13 cellular contexts compared by ENCODE assay signal in genomic region chr2:73628493-73628892, GRCh38. TPM values are rescaled to one million over a fixed set of nuclear protein-coding genes. Genes with fewer than 3 reads are reported as not detected.
DNase-seq lines count a peak whose midpoint lies in the region; ATAC-seq, FAIRE-seq and TF ChIP-seq lines count a peak whose summit lies in the region.
"Not testable (repeated sequence)": the region's sequence is repeated elsewhere in the genome, so short reads cannot be mapped to it uniquely, and the experiment has no call there.
"Had no signal": no experiment of that assay in that cellular context is flagged by ENCODE, and none has a peak within 500 bp of the region (broad histone marks: within the 10 kb centered on the region; RNA-seq: fewer than 3 reads in every experiment).

No MANE protein-coding gene starts in this region.

- TF ChIP-seq CTCF in bronchial epithelial cell (IDR thresholded peaks at IDR 0.05; ENCODE audit: insufficient read depth, low read length, severe bottlenecking): not testable (repeated sequence)

- FAIRE-seq in GM12891 (lab: Jason Lieb, UNC): peak; percentile 35
- FAIRE-seq in bronchial epithelial cell (lab: Jason Lieb, UNC): peak; percentile 7

- H3K36me3 ChIP-seq in bronchial epithelial cell (ENCODE audit: control insufficient read depth, insufficient read depth, low read length): not testable (repeated sequence)

- ATAC-seq in GM18867 (IDR thresholded peaks at IDR 0.05; ENCODE audit: unreplicated experiment): peak; percentile 80
- peak; percentile 82 for ATAC-seq in GM19351 (IDR thresholded peaks at IDR 0.05; ENCODE audit: unreplicated experiment)
- peak; percentile 59 for ATAC-seq in GM21717 (IDR thresholded peaks at IDR 0.05; ENCODE audit: unreplicated experiment)
- ATAC-seq in HG02798 (IDR thresholded peaks at IDR 0.05; ENCODE audit: poor library complexity, unreplicated experiment): peak; percentile 70
- peak; percentile 61 for ATAC-seq in HG03095 (IDR thresholded peaks at IDR 0.05; ENCODE audit: unreplicated experiment)
- peak; percentile 57 for ATAC-seq in HG03520 (IDR thresholded peaks at IDR 0.05; ENCODE audit: unreplicated experiment)

- not testable (repeated sequence) for DNase-seq in GM12891 (ENCODE audit: insufficient read length, low spot score); bronchial epithelial cell (ENCODE audit: low read depth)

- not testable (repeated sequence) for H3K4me3 ChIP-seq in bronchial epithelial cell (ENCODE audit: low read depth, low read length)

- H3K27me3 ChIP-seq in bronchial epithelial cell (ENCODE audit: control insufficient read depth, insufficient read depth, low read length): not testable (repeated sequence)

- TF ChIP-seq POLR2A in GM12891 (IDR thresholded peaks at IDR 0.05; ENCODE audit: low read depth, low read length): not testable (repeated sequence)

RNA-seq across cellular contexts. Expression of gene NAT8, which starts 13.7 kb away (rescaled TPM):
- polyA plus RNA-seq in GM12891 (2012; ENCODE audit: low read depth, missing spikeins): not detected
- total RNA-seq in bronchial epithelial cell: not detected in 2 replicates
- total RNA-seq: CD8-positive, alpha-beta memory T cell; GM23338; OCI-LY7; RPMI7951; T-helper 17 cell had no signal
- polyA plus RNA-seq: CD8-positive, alpha-beta memory T cell; GM23338 had no signal
